ENCODE assay signal across 1 cellular context in genomic region chr22:41234815-41235687, GRCh38.
TF ChIP-seq lines count a peak whose summit lies in the region.

No MANE protein-coding gene starts in this region.

TF ChIP-seq in HepG2, 621 proteins besides CTCF, POLR2A, EP300 and RAD21 (continued from another document and continues in another):
- TF ChIP-seq RERE (CRISPR knock-in tag; IDR thresholded peaks at IDR 0.05; ENCODE audit: low read depth) (0 out of 2 replicates have a peak, but pooled peaks have one; percentile 31), REXO4 (CRISPR knock-in tag; IDR thresholded peaks at IDR 0.05; ENCODE audit: borderline replicate concordance) (no peak), ATRX (CRISPR knock-in tag; IDR thresholded peaks at IDR 0.05; ENCODE audit: borderline replicate concordance) (no peak), SOX6 (IDR thresholded peaks at IDR 0.05) (no peak), SOX6 (CRISPR knock-in tag; IDR thresholded peaks at IDR 0.05) (peak; percentile 77), ZBTB25 (CRISPR knock-in tag; IDR thresholded peaks at IDR 0.05) (0 out of 2 replicates have a peak, but pooled peaks have one; percentile 44), ZNF136 (CRISPR knock-in tag; IDR thresholded peaks at IDR 0.05; ENCODE audit: low read depth) (no peak), SOX13 (IDR thresholded peaks at IDR 0.05) (no peak), SOX13 (CRISPR knock-in tag; conservative IDR thresholded peaks at IDR 0.05 in 1 of 2, IDR thresholded peaks at IDR 0.05 in 1 of 2) (peak in 1 of 2 experiments; percentile 43; a peak in 2 of 4 replicates), ZNF274 (CRISPR knock-in tag; IDR thresholded peaks at IDR 0.05) (no peak), ZNF777 (CRISPR knock-in tag; IDR thresholded peaks at IDR 0.05) (no peak), ZBTB20 (CRISPR knock-in tag; IDR thresholded peaks at IDR 0.05; ENCODE audit: borderline replicate concordance, low read depth) (peak; percentile 26; the same call in 1 of the 2 replicates), PATZ1 (CRISPR knock-in tag; IDR thresholded peaks at IDR 0.05) (peak; percentile 99), RARA (CRISPR knock-in tag; IDR thresholded peaks at IDR 0.05) (peak; percentile 83), MED1 (CRISPR knock-in tag; IDR thresholded peaks at IDR 0.05) (peak; percentile 84), MTERF4 (CRISPR knock-in tag; IDR thresholded peaks at IDR 0.05) (no peak), ETV5 (CRISPR knock-in tag; IDR thresholded peaks at IDR 0.05; ENCODE audit: borderline replicate concordance) (peak; percentile 69), ZNF431 (CRISPR knock-in tag; IDR thresholded peaks at IDR 0.05; ENCODE audit: borderline replicate concordance, low read depth) (0 out of 2 replicates have a peak, but pooled peaks have one; percentile 42), ZIK1 (CRISPR knock-in tag; IDR thresholded peaks at IDR 0.05; ENCODE audit: borderline replicate concordance, low read depth) (peak; percentile 52; the same call in 1 of the 2 replicates), ATF3 (CRISPR knock-in tag; IDR thresholded peaks at IDR 0.05) (peak; percentile 34; the same call in 1 of the 2 replicates), ZNF605 (CRISPR knock-in tag; IDR thresholded peaks at IDR 0.05) (peak; percentile 51; the same call in 1 of the 2 replicates), AGO1 (IDR thresholded peaks at IDR 0.05; ENCODE audit: low read depth, low read length, poor library complexity, severe bottlenecking) (peak; percentile 50), MTA1 (CRISPR knock-in tag; IDR thresholded peaks at IDR 0.05; ENCODE audit: borderline replicate concordance) (peak; percentile 75; the same call in 1 of the 2 replicates), HBP1 (CRISPR knock-in tag; IDR thresholded peaks at IDR 0.05; ENCODE audit: low read depth) (0 out of 2 replicates have a peak, but pooled peaks have one; percentile 33), ZNF552 (CRISPR knock-in tag; IDR thresholded peaks at IDR 0.05; ENCODE audit: borderline replicate concordance) (no peak), YEATS4 (CRISPR knock-in tag; IDR thresholded peaks at IDR 0.05; ENCODE audit: borderline replicate concordance) (peak; percentile 55; the same call in 1 of the 2 replicates), ZNF563 (CRISPR knock-in tag; IDR thresholded peaks at IDR 0.05) (peak; percentile 34; the same call in 1 of the 2 replicates), ZKSCAN1 (IDR thresholded peaks at IDR 0.05; ENCODE audit: low read length) (no peak), ZNF281 (CRISPR knock-in tag; IDR thresholded peaks at IDR 0.05; ENCODE audit: borderline replicate concordance) (0 out of 2 replicates have a peak, but pooled peaks have one; percentile 20), FOSL2 (CRISPR knock-in tag; IDR thresholded peaks at IDR 0.05) (peak; percentile 71), RXRA (CRISPR knock-in tag; IDR thresholded peaks at IDR 0.05) (peak; percentile 92), EHMT2 (IDR thresholded peaks at IDR 0.05; ENCODE audit: borderline replicate concordance, low read depth, low read length) (peak; percentile 29; the same call in 1 of the 2 replicates), FOXP4 (CRISPR knock-in tag; IDR thresholded peaks at IDR 0.05) (peak; percentile 26; the same call in 1 of the 2 replicates), THAP11 (CRISPR knock-in tag; IDR thresholded peaks at IDR 0.05) (peak; percentile 73), PITX1 (CRISPR knock-in tag; IDR thresholded peaks at IDR 0.05) (peak; percentile 49; the same call in 1 of the 2 replicates), SRF (IDR thresholded peaks at IDR 0.05; ENCODE audit: low read depth, low read length) (no peak), ZFP90 (CRISPR knock-in tag; IDR thresholded peaks at IDR 0.05; ENCODE audit: borderline replicate concordance) (peak; percentile 68), ZNF614 (CRISPR knock-in tag; IDR thresholded peaks at IDR 0.05; ENCODE audit: borderline replicate concordance) (peak; percentile 73; the same call in 1 of the 2 replicates), MIER2 (CRISPR knock-in tag; IDR thresholded peaks at IDR 0.05) (0 out of 2 replicates have a peak, but pooled peaks have one; percentile 36), SAP130 (CRISPR knock-in tag; IDR thresholded peaks at IDR 0.05; ENCODE audit: low read depth) (peak; percentile 58), HDAC1 (CRISPR knock-in tag; IDR thresholded peaks at IDR 0.05) (peak; percentile 60; the same call in 1 of the 2 replicates), ELF1 (CRISPR knock-in tag; IDR thresholded peaks at IDR 0.05) (no peak; the same call in 1 of the 2 replicates), DDIT3 (CRISPR knock-in tag; IDR thresholded peaks at IDR 0.05) (no peak), POGK (CRISPR knock-in tag; conservative IDR thresholded peaks at IDR 0.05) (0 out of 2 replicates have a peak, but pooled peaks have one; percentile 49)
